8 cellular contexts compared by ENCODE assay signal in the genomic region with DNA sequence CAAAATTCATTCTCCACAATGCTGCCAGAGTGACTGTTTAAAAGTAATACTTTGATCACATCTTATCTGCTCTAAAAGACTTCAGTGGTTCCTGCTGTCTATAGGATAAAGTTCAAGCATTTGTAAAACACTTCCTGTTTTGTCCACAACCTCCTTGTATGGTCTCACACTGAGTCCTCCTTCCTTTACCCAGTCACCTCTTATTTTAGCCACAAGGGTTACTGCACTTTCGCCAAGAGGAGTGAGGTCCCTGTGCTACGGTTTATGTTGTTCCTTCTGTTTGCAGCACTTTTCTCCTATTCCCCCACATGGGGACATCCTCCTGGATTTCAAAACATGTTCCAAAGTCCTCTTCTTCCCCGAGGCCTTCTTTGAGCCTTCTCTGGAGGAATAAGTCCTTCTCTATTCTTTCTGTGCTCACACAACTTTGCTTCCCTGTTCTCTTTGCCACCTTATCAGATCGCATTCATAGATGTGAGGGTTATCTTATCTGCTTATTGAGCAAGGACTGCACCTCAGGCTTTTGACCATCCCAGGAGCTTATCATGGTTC.
DNase-seq lines count a peak whose midpoint lies in the region; ATAC-seq and TF ChIP-seq lines count a peak whose summit lies in the region.

No MANE protein-coding gene starts in this region.

- no peaks in the 10 kb centered on the region for H3K36me3 Mint-ChIP-seq in activated CD8-positive, alpha-beta memory T cell treated with anti-CD3 and anti-CD28 coated beads, Interleukin-2, amount 10 ng/mL, durations not matched to agents 7 days and 5 days
- H3K36me3 Mint-ChIP-seq in T-helper 17 cell (ENCODE audit: low read depth) (peaks cover 12% of the 10 kb centered on the region), type B pancreatic cell (no peaks in the 10 kb centered on the region), nephron progenitor cell (ENCODE audit: low read depth) (no peaks in the 10 kb centered on the region)

- no peaks in the 10 kb centered on the region for H3K9me3 ChIP-seq in T-helper 17 cell (ENCODE audit: control insufficient read depth, low read length, poor library complexity, severe bottlenecking)

- no peak for DNase-seq in activated CD8-positive, alpha-beta memory T cell treated with anti-CD3 and anti-CD28 coated beads, Interleukin-2, amount 10 ng/mL, durations not matched to agents 7 days and 5 days
- no peak for DNase-seq in activated CD8-positive, alpha-beta memory T cell treated with anti-CD3 and anti-CD28 coated beads for 24 hours
- DNase-seq in T-helper 17 cell (no peak), type B pancreatic cell (ENCODE audit: extremely low spot score, unreplicated experiment) (no peak), nephron progenitor cell (no peak), DMS79 (lab: John Stamatoyannopoulos, UW) (no peak)
- no peak for DNase-seq in activated CD4-positive, CD25-positive, alpha-beta regulatory T cell treated with anti-CD3 and anti-CD28 coated beads, Interleukin-2, amount 50 U/mL, for 72 hours

- TF ChIP-seq CTCF in type B pancreatic cell (conservative IDR thresholded peaks at IDR 0.05) (no peak), nephron progenitor cell (IDR thresholded peaks at IDR 0.05) (no peak)

- CTCF ChIA-PET in activated CD8-positive, alpha-beta memory T cell treated with anti-CD3 and anti-CD28 coated beads, Interleukin-2, amount 10 ng/mL, durations not matched to agents 7 days and 5 days (lab: Charles Lee) = interaction anchor here (0.6 to 4.0 kb wide), 10 partner anchors 11 to 597 kb away, joined by 3 to 42 read pairs (median 4); no protein-coding TSS in a partner anchor

- peaks cover 42% of the 10 kb centered on the region for H3K4me1 Mint-ChIP-seq in activated CD8-positive, alpha-beta memory T cell treated with anti-CD3 and anti-CD28 coated beads, Interleukin-2, amount 10 ng/mL, durations not matched to agents 7 days and 5 days
- H3K4me1 Mint-ChIP-seq in T-helper 17 cell = peaks cover 20% of the 10 kb centered on the region
- no peaks in the 10 kb centered on the region for H3K4me1 Mint-ChIP-seq in type B pancreatic cell (ENCODE audit: unreplicated experiment)
- H3K4me1 Mint-ChIP-seq in nephron progenitor cell = peaks cover 11% of the 10 kb centered on the region

- H3K4me3 Mint-ChIP-seq in activated CD8-positive, alpha-beta memory T cell treated with anti-CD3 and anti-CD28 coated beads, Interleukin-2, amount 10 ng/mL, durations not matched to agents 7 days and 5 days = no peak overlapping the region
- H3K4me3 Mint-ChIP-seq in T-helper 17 cell = no peak overlapping the region
- no peak overlapping the region for H3K4me3 Mint-ChIP-seq in type B pancreatic cell
- H3K4me3 Mint-ChIP-seq in nephron progenitor cell = no peak overlapping the region

- H3K27me3 Mint-ChIP-seq in activated CD8-positive, alpha-beta memory T cell treated with anti-CD3 and anti-CD28 coated beads, Interleukin-2, amount 10 ng/mL, durations not matched to agents 7 days and 5 days = peaks cover 75% of the 10 kb centered on the region
- H3K27me3 Mint-ChIP-seq in T-helper 17 cell (peaks cover 41% of the 10 kb centered on the region), type B pancreatic cell (peaks cover 4% of the 10 kb centered on the region), nephron progenitor cell (ENCODE audit: low read depth, poor library complexity) (no peaks in the 10 kb centered on the region)

- H3K27ac Mint-ChIP-seq in activated CD8-positive, alpha-beta memory T cell treated with anti-CD3 and anti-CD28 coated beads, Interleukin-2, amount 10 ng/mL, durations not matched to agents 7 days and 5 days = peak overlapping the region; percentile 17
- H3K27ac Mint-ChIP-seq in T-helper 17 cell (no peak overlapping the region), type B pancreatic cell (peak overlapping the region; percentile 43), nephron progenitor cell (no peak overlapping the region)

- H3K9me3 Mint-ChIP-seq in activated CD8-positive, alpha-beta memory T cell treated with anti-CD3 and anti-CD28 coated beads, Interleukin-2, amount 10 ng/mL, durations not matched to agents 7 days and 5 days (ENCODE audit: low read depth) = no peaks in the 10 kb centered on the region
- H3K9me3 Mint-ChIP-seq in type B pancreatic cell (no peaks in the 10 kb centered on the region), nephron progenitor cell (no peaks in the 10 kb centered on the region)

- ATAC-seq in activated CD8-positive, alpha-beta memory T cell treated with anti-CD3 and anti-CD28 coated beads, Interleukin-2, amount 10 ng/mL, durations not matched to agents 7 days and 5 days = peak; percentile 86
- ATAC-seq in HG03159 (IDR thresholded peaks at IDR 0.05; ENCODE audit: unreplicated experiment) (peak; percentile 76), T-helper 17 cell (peak; percentile 42)

Comparison
In these comparisons a context has a peak if more than half of its experiments do, and no peak if none do; other contexts are left out.
1. H3K27ac Mint-ChIP-seq: peak in activated CD8-positive, alpha-beta memory T cell treated with anti-CD3 and anti-CD28 coated beads, Interleukin-2, amount 10 ng/mL, durations not matched to agents 7 days and 5 days (single experiment) and type B pancreatic cell (single experiment); none in T-helper 17 cell (single experiment) and nephron progenitor cell (single experiment).
2. Peak in every context shown above with its lines, with median percentiles within 50 percentile points of each other: ATAC-seq.